1 cellular context compared by ENCODE assay signal in the genomic region with DNA sequence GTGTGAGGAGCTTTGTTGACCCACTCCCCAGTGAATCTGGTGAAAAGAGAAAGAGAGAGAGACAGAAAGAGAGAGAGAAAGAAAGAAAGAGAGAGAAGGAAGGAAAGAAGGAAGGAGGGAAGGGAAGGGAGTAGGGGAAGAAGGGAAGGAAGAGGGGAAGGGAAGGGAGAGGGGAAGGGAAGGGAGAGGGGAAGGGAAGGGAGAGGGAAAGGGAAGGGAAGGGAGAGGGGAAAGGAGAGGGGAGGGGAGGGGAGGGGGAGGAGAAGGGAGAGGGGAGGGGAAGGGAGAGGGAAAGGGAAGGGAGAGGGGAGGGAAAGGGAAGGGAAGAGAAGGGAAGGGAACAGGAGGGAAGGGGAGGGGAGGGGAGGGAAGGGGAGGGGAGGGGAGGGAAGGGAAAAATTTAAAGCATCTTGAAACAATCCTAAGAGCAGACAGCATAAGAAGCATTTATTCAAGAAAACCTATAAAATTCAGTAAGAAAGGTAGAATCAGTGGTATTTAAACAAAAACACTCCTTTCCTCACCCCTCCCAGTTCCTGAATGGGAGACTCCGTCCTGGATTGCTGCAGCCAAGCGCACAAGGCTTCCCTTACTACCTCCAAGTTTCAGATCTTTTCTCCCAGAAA.
TF ChIP-seq lines count a peak whose summit lies in the region.

No MANE protein-coding gene starts in this region.

TF ChIP-seq in GM23338, 12 proteins besides CTCF, POLR2A, EP300 and RAD21 (continued from another document):
- TF ChIP-seq, protein P1, sequence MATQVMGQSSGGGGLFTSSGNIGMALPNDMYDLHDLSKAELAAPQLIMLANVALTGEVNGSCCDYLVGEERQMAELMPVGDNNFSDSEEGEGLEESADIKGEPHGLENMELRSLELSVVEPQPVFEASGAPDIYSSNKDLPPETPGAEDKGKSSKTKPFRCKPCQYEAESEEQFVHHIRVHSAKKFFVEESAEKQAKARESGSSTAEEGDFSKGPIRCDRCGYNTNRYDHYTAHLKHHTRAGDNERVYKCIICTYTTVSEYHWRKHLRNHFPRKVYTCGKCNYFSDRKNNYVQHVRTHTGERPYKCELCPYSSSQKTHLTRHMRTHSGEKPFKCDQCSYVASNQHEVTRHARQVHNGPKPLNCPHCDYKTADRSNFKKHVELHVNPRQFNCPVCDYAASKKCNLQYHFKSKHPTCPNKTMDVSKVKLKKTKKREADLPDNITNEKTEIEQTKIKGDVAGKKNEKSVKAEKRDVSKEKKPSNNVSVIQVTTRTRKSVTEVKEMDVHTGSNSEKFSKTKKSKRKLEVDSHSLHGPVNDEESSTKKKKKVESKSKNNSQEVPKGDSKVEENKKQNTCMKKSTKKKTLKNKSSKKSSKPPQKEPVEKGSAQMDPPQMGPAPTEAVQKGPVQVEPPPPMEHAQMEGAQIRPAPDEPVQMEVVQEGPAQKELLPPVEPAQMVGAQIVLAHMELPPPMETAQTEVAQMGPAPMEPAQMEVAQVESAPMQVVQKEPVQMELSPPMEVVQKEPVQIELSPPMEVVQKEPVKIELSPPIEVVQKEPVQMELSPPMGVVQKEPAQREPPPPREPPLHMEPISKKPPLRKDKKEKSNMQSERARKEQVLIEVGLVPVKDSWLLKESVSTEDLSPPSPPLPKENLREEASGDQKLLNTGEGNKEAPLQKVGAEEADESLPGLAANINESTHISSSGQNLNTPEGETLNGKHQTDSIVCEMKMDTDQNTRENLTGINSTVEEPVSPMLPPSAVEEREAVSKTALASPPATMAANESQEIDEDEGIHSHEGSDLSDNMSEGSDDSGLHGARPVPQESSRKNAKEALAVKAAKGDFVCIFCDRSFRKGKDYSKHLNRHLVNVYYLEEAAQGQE (IDR thresholded peaks at IDR 0.05; ENCODE audit: unreplicated experiment), result no peak
- TF ChIP-seq ZNF114 (CRISPR knock-in tag; IDR thresholded peaks at IDR 0.05) (no peak), ZNF462 (CRISPR knock-in tag; IDR thresholded peaks at IDR 0.05) (no peak), EZH2phosphoT487 (IDR thresholded peaks at IDR 0.05; ENCODE audit: unreplicated experiment) (no peak), POLR2AphosphoS5 (IDR thresholded peaks at IDR 0.05; ENCODE audit: low read depth) (no peak), STAT1 (IDR thresholded peaks at IDR 0.05; ENCODE audit: unreplicated experiment) (no peak)
- TF ChIP-seq, protein P2, sequence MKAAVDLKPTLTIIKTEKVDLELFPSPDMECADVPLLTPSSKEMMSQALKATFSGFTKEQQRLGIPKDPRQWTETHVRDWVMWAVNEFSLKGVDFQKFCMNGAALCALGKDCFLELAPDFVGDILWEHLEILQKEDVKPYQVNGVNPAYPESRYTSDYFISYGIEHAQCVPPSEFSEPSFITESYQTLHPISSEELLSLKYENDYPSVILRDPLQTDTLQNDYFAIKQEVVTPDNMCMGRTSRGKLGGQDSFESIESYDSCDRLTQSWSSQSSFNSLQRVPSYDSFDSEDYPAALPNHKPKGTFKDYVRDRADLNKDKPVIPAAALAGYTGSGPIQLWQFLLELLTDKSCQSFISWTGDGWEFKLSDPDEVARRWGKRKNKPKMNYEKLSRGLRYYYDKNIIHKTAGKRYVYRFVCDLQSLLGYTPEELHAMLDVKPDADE (IDR thresholded peaks at IDR 0.05), result no peak
